In the genomic region with DNA sequence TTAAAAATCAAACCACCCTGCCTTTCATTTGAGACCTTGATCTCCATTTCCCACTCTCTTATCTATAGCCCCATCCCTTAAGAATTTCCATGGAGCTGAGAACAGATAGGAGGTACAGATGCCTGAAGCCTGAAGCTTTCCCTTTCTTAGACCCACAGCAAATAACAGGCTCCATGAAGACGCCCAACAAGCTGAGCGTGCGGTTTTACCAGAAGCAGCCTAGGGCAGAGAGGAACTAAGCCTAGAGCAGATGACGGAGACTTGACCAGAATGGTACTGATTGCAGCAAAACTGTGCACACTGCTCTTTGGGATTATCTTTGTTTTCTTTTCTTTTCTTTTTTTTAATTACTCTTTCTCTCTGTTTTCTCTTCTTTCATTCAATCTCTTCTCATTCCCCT, we compare ENCODE assay signal across 38 cellular contexts. TPM values are rescaled to one million over a fixed set of nuclear protein-coding genes. Genes with fewer than 3 reads are reported as not detected.
DNase-seq lines count a peak whose midpoint lies in the region; ATAC-seq, FAIRE-seq and TF ChIP-seq lines count a peak whose summit lies in the region.
"Had no signal": no experiment of that assay in that cellular context is flagged by ENCODE, and none has a peak within 500 bp of the region (broad histone marks: within the 10 kb centered on the region; RNA-seq: fewer than 3 reads in every experiment).

No MANE protein-coding gene starts in this region.

- no peaks in the 10 kb centered on the region for H3K9me3 ChIP-seq in HEK293 (ENCODE audit: control insufficient read depth, insufficient read depth, low read depth, low read length)
- H3K9me3 ChIP-seq in GM12878 (replicated peaks; ENCODE audit: control insufficient read depth, insufficient read depth, low read length): no peaks in the 10 kb centered on the region
- no peaks in the 10 kb centered on the region for H3K9me3 ChIP-seq in neural progenitor cell (ENCODE audit: low read depth)
- H3K9me3 ChIP-seq: MG63, Peyer's patch, SJCRH30, suprapubic skin had no signal

- H3K27ac ChIP-seq in HEK293 (ENCODE audit: extremely low read depth, low read depth, low read length) (no peak overlapping the region), GM12878 (ENCODE audit: control insufficient read depth, insufficient read depth) (no peak overlapping the region), neural progenitor cell (no peak overlapping the region)
- H3K27ac ChIP-seq: HL-60, Peyer's patch, SJCRH30, suprapubic skin had no signal

- RAD21 ChIA-PET in GM12878 (lab: Charles Lee; ENCODE audit: unreplicated experiment): interaction anchor here (0.8 kb wide), 1 partner anchor 797 kb away, joined by 3 read pairs; no protein-coding TSS in a partner anchor

- H2AFZ ChIP-seq in GM12878 (ENCODE audit: control insufficient read depth, low read depth, low read length) (no peak overlapping the region), neural progenitor cell (replicated peaks) (no peak overlapping the region)

- H3K4me3 ChIP-seq in HEK293 (ENCODE audit: low read depth, low read length) (no peak overlapping the region), GM12878 (no peak overlapping the region), neural progenitor cell (no peak overlapping the region)
- H3K4me3 ChIP-seq: MG63, Peyer's patch, SJCRH30, suprapubic skin had no signal

- no TSS peak for BruUV-seq in GM12878 (replicated peaks; lab: Mats Ljungman, UMichigan)

- H3K4me1 ChIP-seq in HEK293 (ENCODE audit: control insufficient read depth, insufficient read depth, low read length) (peaks cover 4% of the 10 kb centered on the region; the same call in 1 of the 2 replicates), GM12878 (ENCODE audit: control insufficient read depth, insufficient read depth, low read length) (no peaks in the 10 kb centered on the region), neural progenitor cell (peaks cover 8% of the 10 kb centered on the region)

- CTCF ChIA-PET in HEK293 (lab: Yijun Ruan, JAX) (interaction anchor here (0.6 kb wide), 1 partner anchor 9 kb away, joined by 3 read pairs; no protein-coding TSS in a partner anchor), GM12878 (lab: Yijun Ruan, JAX) (no interaction called here)

- H3K4me1 Mint-ChIP-seq in neural progenitor cell: peaks cover 15% of the 10 kb centered on the region

- intact Hi-C loops in GM12878 (cut with micrococcal nuclease; ENCODE audit: unreplicated experiment): no loop called here

- H3K27me3 ChIP-seq in GM12878 (replicated peaks in 1 of 2; ENCODE audit: control insufficient read depth in 2 of 2, insufficient read depth in 2 of 2, low read length in 1 of 2) (peaks cover 16 to 17% of the 10 kb centered on the region in 2 experiments), neural progenitor cell (peaks cover 78% of the 10 kb centered on the region)
- H3K27me3 ChIP-seq: SJCRH30 had no signal

- H4K20me1 ChIP-seq in GM12878 (ENCODE audit: control insufficient read depth, insufficient read depth): no peaks in the 10 kb centered on the region
- H4K20me1 ChIP-seq in neural progenitor cell (ENCODE audit: low read depth): peaks cover 24% of the 10 kb centered on the region

- no peak for TF ChIP-seq POLR2A in GM12878 (IDR thresholded peaks at IDR 0.05; ENCODE audit: low read depth, low read length)

- no peak for FAIRE-seq in GM12878 (lab: Jason Lieb, UNC)
- FAIRE-seq: GM12892, islet of Langerhans, small intestine had no signal

- DNase-seq in GM12878 (ENCODE audit: low read depth, low spot score): no peak
- no peak for DNase-seq in neural progenitor cell (ENCODE audit: low spot score)
- DNase-seq in ACHN: no peak
- no peak for DNase-seq in HK-2 (ENCODE audit: unreplicated experiment)
- DNase-seq: activated B cell treated with CpG ODN at 0.5 μM for 24 hours; activated CD4-positive, alpha-beta T cell treated with anti-CD3 and anti-CD28 coated beads, Interleukin-2, amount 10 ng/mL, durations not matched to agents 7 days and 5 days; activated gamma-delta T cell; activated naive CD8-positive, alpha-beta T cell treated with anti-CD3 and anti-CD28 coated beads for 36 hours; activated T-cell treated with anti-CD3 and anti-CD28 coated beads, Interleukin-2, amount 50 U/mL, for 24 hours; aorta; C1 segment of cervical spinal cord; central memory CD4-positive, alpha-beta T cell; COR-L47; cortex of kidney; erythroblast; KG1; MG63; naive thymus-derived CD8-positive, alpha-beta T cell; NCI-H1417 treated with DMSO at 0.1 percent for 48 hours; NCI-H2081 treated with DMSO at 0.1 percent for 48 hours; NCI-H2227 treated with DMSO at 0.1 percent for 48 hours; NCI-H69; Peyer's patch; retina; small intestine; stimulated activated CD4-positive, alpha-beta T cell treated with anti-CD3 and anti-CD28 coated beads, Interleukin-1b, Interleukin-23, amount 100 ng/mL, for 48 hours; stimulated activated naive CD4-positive, alpha-beta T cell treated with Interleukin-2 at 50 U/mL for 16 hours; T1000 had no signal

- WGBS in GM12878 (ENCODE audit: insufficient coverage, insufficient replicate concordance, low lambda C conversion rate, missing lambda C conversion rate): 73% methylated on average over 4 of the region's 4 CpGs

- H3K4me2 ChIP-seq in GM12878 (ENCODE audit: control insufficient read depth, insufficient read depth): no peak overlapping the region
- no peak overlapping the region for H3K4me2 ChIP-seq in neural progenitor cell

- H3K4me3 Mint-ChIP-seq in neural progenitor cell: peak overlapping the region; percentile 93
- H3K4me3 Mint-ChIP-seq: activated B cell treated with CpG ODN at 0.5 μM for 24 hours; activated CD4-positive, alpha-beta T cell treated with anti-CD3 and anti-CD28 coated beads, Interleukin-2, amount 10 ng/mL, durations not matched to agents 7 days and 5 days; activated naive CD8-positive, alpha-beta T cell treated with anti-CD3 and anti-CD28 coated beads for 36 hours; activated T-cell treated with anti-CD3 and anti-CD28 coated beads, Interleukin-2, amount 50 U/mL, for 24 hours had no signal

- H3F3A ChIP-seq in neural progenitor cell (ENCODE audit: low read depth): peaks cover 26% of the 10 kb centered on the region

- in situ Hi-C loops in GM12878 (cut with MboI) (no loop called here), ACHN (cut with HindIII; ENCODE audit: low pct_ligation_motif_present, low pct_unique_long_range_greater_than_20kb, low sequenced_read_pairs) (no loop called here)

- POLR2A ChIA-PET in HEK293 (lab: Yijun Ruan, JAX): no interaction called here
- POLR2A ChIA-PET in GM12878 (lab: Charles Lee): interaction anchor here (0.7 kb wide), 2 partner anchors 11 to 941 kb away, joined by 3 to 4 read pairs; no protein-coding TSS in a partner anchor

- peaks cover 13% of the 10 kb centered on the region for H3K27me3 Mint-ChIP-seq in neural progenitor cell (ENCODE audit: insufficient read depth, low read depth)

- no peaks in the 10 kb centered on the region for H3K36me3 Mint-ChIP-seq in neural progenitor cell
- H3K36me3 Mint-ChIP-seq: activated naive CD8-positive, alpha-beta T cell treated with anti-CD3 and anti-CD28 coated beads for 36 hours had no signal

- no peak overlapping the region for H3K9ac ChIP-seq in GM12878 (ENCODE audit: control insufficient read depth, insufficient read depth, low read length)
- no peak overlapping the region for H3K9ac ChIP-seq in neural progenitor cell

- no peaks in the 10 kb centered on the region for H3K79me2 ChIP-seq in GM12878 (ENCODE audit: control insufficient read depth, insufficient read depth, low read length)
- no peaks in the 10 kb centered on the region for H3K79me2 ChIP-seq in neural progenitor cell (ENCODE audit: low read depth)

- no peak overlapping the region for H3K27ac Mint-ChIP-seq in neural progenitor cell
- H3K27ac Mint-ChIP-seq: activated B cell treated with CpG ODN at 0.5 μM for 24 hours; activated CD4-positive, alpha-beta T cell treated with anti-CD3 and anti-CD28 coated beads, Interleukin-2, amount 10 ng/mL, durations not matched to agents 7 days and 5 days; activated naive CD8-positive, alpha-beta T cell treated with anti-CD3 and anti-CD28 coated beads for 36 hours; activated T-cell treated with anti-CD3 and anti-CD28 coated beads, Interleukin-2, amount 50 U/mL, for 24 hours; naive thymus-derived CD8-positive, alpha-beta T cell had no signal

- SMC1A ChIA-PET in GM12878 (lab: Charles Lee; ENCODE audit: uncharacterized antibody, unreplicated experiment): interaction anchor here (1.2 kb wide), 1 partner anchor 768 kb away, joined by 3 read pairs; no protein-coding TSS in a partner anchor

- ATAC-seq in HG03520 (IDR thresholded peaks at IDR 0.05; ENCODE audit: unreplicated experiment) (peak; percentile 53), GM12878 (0 out of 3 replicates have a peak, but pooled peaks have one; percentile 34), GM19328 (IDR thresholded peaks at IDR 0.05; ENCODE audit: unreplicated experiment) (no peak), HG02852 (IDR thresholded peaks at IDR 0.05; ENCODE audit: unreplicated experiment) (no peak)
- ATAC-seq: HCT116; naive thymus-derived CD8-positive, alpha-beta T cell had no signal

- H3K36me3 ChIP-seq in HEK293 (ENCODE audit: control insufficient read depth in 2 of 2, insufficient read depth in 1 of 2, low read length in 2 of 2) (no peaks in the 10 kb centered on the region), GM12878 (ENCODE audit: control insufficient read depth in 2 of 2, insufficient read depth in 2 of 2, low read length in 1 of 2) (no peaks in the 10 kb centered on the region), neural progenitor cell (no peaks in the 10 kb centered on the region)
- H3K36me3 ChIP-seq: MG63, Peyer's patch, SJCRH30, suprapubic skin had no signal

- TF ChIP-seq RAD21 in GM12878 (IDR thresholded peaks at IDR 0.05; ENCODE audit: insufficient read depth, low read depth, low read length): no peak

- no peaks in the 10 kb centered on the region for H3K9me3 Mint-ChIP-seq in neural progenitor cell
- H3K9me3 Mint-ChIP-seq: activated B cell treated with CpG ODN at 0.5 μM for 24 hours; activated CD4-positive, alpha-beta T cell treated with anti-CD3 and anti-CD28 coated beads, Interleukin-2, amount 10 ng/mL, durations not matched to agents 7 days and 5 days; activated naive CD8-positive, alpha-beta T cell treated with anti-CD3 and anti-CD28 coated beads for 36 hours; activated T-cell treated with anti-CD3 and anti-CD28 coated beads, Interleukin-2, amount 50 U/mL, for 24 hours had no signal

- no peak for TF ChIP-seq EP300 in GM12878 (IDR thresholded peaks at IDR 0.05; ENCODE audit: borderline replicate concordance in 1 of 2, control insufficient read depth in 1 of 2, low read depth in 2 of 2, low read length in 2 of 2)

- TF ChIP-seq CTCF in HEK293 (tag by site-specific recombination; IDR thresholded peaks at IDR 0.05): no peak
- TF ChIP-seq CTCF in GM12878 (IDR thresholded peaks at IDR 0.05 in 2 of 3, conservative IDR thresholded peaks at IDR 0.05 in 1 of 3; ENCODE audit: control insufficient read depth in 2 of 3, extremely low read depth in 1 of 3, insufficient read depth in 1 of 3, low read depth in 3 of 3, low read length in 3 of 3): no peak
- no peak for TF ChIP-seq CTCF in neural progenitor cell (IDR thresholded peaks at IDR 0.05)

RNA-seq across cellular contexts. Expression of a gene that starts 1.8 kb away (rescaled TPM):
- total RNA-seq in GM12878 (2013; cell fraction: nucleolus; rRNA removed): 0.10 TPM in 1 of 2 replicates, not detected in the other
- total RNA-seq in GM12878 (2014; rRNA removed) (under 0.01 TPM in 1 of 2 replicates, not detected in the other), GM12878 (2014; rRNA removed; fragmentation: Illumina TruSeq; extraction: Trizol) (under 0.01 TPM in 2 replicates), GM12878 (2021) (0.03 TPM in 1 of 2 replicates, not detected in the other), neural progenitor cell (ENCODE audit: low replicate concordance) (0.59 and 1.5 TPM in 2 replicates)
- not detected for polyA plus RNA-seq in GM12878 (2011; ENCODE audit: low read depth)
- polyA plus RNA-seq in GM12878 (2011; rRNA removed) (0.01 and 0.12 TPM in 2 replicates), GM12878 (2014; fragmentation: Illumina TruSeq; extraction: Trizol) (0.01 and 0.25 TPM in 2 replicates), GM12878 (2014; fragmentation: Nextera tagmentation; extraction: Ambion mirVana) (not detected), GM12878 (2014; rRNA removed) (0.03 TPM in 1 of 2 replicates, not detected in the other), GM12878 (2016; fragmentation: Nextera tagmentation; extraction: Ambion mirVana) (under 1 TPM in 1 of 2 experiments, not detected in 1; 0.23 TPM)
- under 0.01 and 0.02 TPM in 2 replicates for polyA plus RNA-seq in GM12878 (2011; cell fraction: cytosol; rRNA removed)
- 0.01 TPM in 2 replicates for polyA plus RNA-seq in GM12878 (2011; cell fraction: nucleus; rRNA removed)
- 0.03 TPM in 1 of 2 replicates, not detected in the other for polyA plus RNA-seq in GM12878 (2012)
- not detected in 2 replicates for polyA minus RNA-seq in GM12878 (2011; rRNA and poly(A)+ RNA removed)
- not detected in 2 replicates for polyA minus RNA-seq in GM12878 (2011; cell fraction: cytosol; rRNA and poly(A)+ RNA removed)
- under 0.01 and 0.10 TPM in 2 replicates for polyA minus RNA-seq in GM12878 (2011; cell fraction: nucleus; rRNA and poly(A)+ RNA removed)
- total RNA-seq: activated B cell treated with CpG ODN at 0.5 μM for 24 hours; activated CD4-positive, alpha-beta T cell treated with anti-CD3 and anti-CD28 coated beads, Interleukin-2, amount 10 ng/mL, durations not matched to agents 7 days and 5 days; activated naive CD8-positive, alpha-beta T cell treated with anti-CD3 and anti-CD28 coated beads for 36 hours; naive thymus-derived CD8-positive, alpha-beta T cell had no signal
- polyA plus RNA-seq: naive thymus-derived CD8-positive, alpha-beta T cell had no signal

Comparison
In these comparisons a context has a peak if more than half of its experiments do, and no peak if none do; other contexts are left out.
1. ATAC-seq: peak in HG03520 (single experiment) and GM12878 (single experiment); none in GM19328 (single experiment) and HG02852 (single experiment).